In genomic region chr2:115160523-115161521, GRCh38 we compare ENCODE assay signal across 9 cellular contexts.
DNase-seq lines count a peak whose midpoint lies in the region; ATAC-seq, FAIRE-seq and TF ChIP-seq lines count a peak whose summit lies in the region.
"Had no signal": no experiment of that assay in that cellular context is flagged by ENCODE, and none has a peak within 500 bp of the region (broad histone marks: within the 10 kb centered on the region; RNA-seq: fewer than 3 reads in every experiment).

No MANE protein-coding gene starts in this region.

- H3K4me2 ChIP-seq in A549 = peak overlapping the region; percentile 23; the same call in 1 of the 3 replicates

- H3K27ac Mint-ChIP-seq in activated naive CD8-positive, alpha-beta T cell treated with anti-CD3 and anti-CD28 coated beads for 36 hours = no peak overlapping the region
- H3K27ac Mint-ChIP-seq in mesothelial cell of epicardium = peak overlapping the region; percentile 69
- H3K27ac Mint-ChIP-seq: dendritic cell treated with granulocyte-macrophage colony-stimulating factor and Interleukin-4, amounts not matched to agents 40 ng/mL and 50 ng/mL, for 4 days had no signal

- H3K9me3 ChIP-seq in A549 = no peaks in the 10 kb centered on the region
- no peaks in the 10 kb centered on the region for H3K9me3 ChIP-seq in A673 (ENCODE audit: low read depth, low read length, poor library complexity, severe bottlenecking)

- no peak for DNase-seq in A549 (ENCODE audit: low read depth in 1 of 2, low spot score in 1 of 2)
- peak; percentile 51 for DNase-seq in KBM-7
- DNase-seq in activated naive CD8-positive, alpha-beta T cell treated with anti-CD3 and anti-CD28 coated beads for 36 hours = no peak
- DNase-seq in mesothelial cell of epicardium (ENCODE audit: low spot score in 2 of 2, unreplicated experiment in 2 of 2) = peak; percentile 57 to 76
- no peak for DNase-seq in SW480 (ENCODE audit: low spot score)
- DNase-seq in GM19240 (ENCODE audit: insufficient read length, low spot score) = no peak
- DNase-seq in A673 (ENCODE audit: low spot score) = no peak

- no peak for TF ChIP-seq POLR2A in A549 (IDR thresholded peaks at IDR 0.05; ENCODE audit: low read length)

- H3K27me3 Mint-ChIP-seq in activated naive CD8-positive, alpha-beta T cell treated with anti-CD3 and anti-CD28 coated beads for 36 hours = peaks cover 33% of the 10 kb centered on the region
- peaks cover 35% of the 10 kb centered on the region for H3K27me3 Mint-ChIP-seq in mesothelial cell of epicardium (ENCODE audit: low read depth)

- in situ Hi-C loops in KBM-7 (cut with MboI; ENCODE audit: low pct_unique_long_range_greater_than_20kb, low sequenced_read_pairs) = no loop called here

- peaks cover 40% of the 10 kb centered on the region for H3K27me3 ChIP-seq in A673 (replicated peaks; ENCODE audit: insufficient read depth, low read depth, low read length, poor library complexity)

- POLR2A ChIA-PET in A549 (lab: Yijun Ruan, JAX) = no interaction called here
- POLR2A ChIA-PET in A673 (lab: Charles Lee; ENCODE audit: low non-redundant PET) = no interaction called here

- no peak for TF ChIP-seq EP300 in A549 (IDR thresholded peaks at IDR 0.05)

- TF ChIP-seq CTCF in A549 (IDR thresholded peaks at IDR 0.05) = no peak
- no peak for TF ChIP-seq CTCF in mesothelial cell of epicardium (IDR thresholded peaks at IDR 0.05; ENCODE audit: unreplicated experiment)
- no peak for TF ChIP-seq CTCF in A673 (conservative IDR thresholded peaks at IDR 0.05; ENCODE audit: low read depth, low read length)

- TF ChIP-seq RAD21 in A549 (conservative IDR thresholded peaks at IDR 0.05 in 1 of 2, IDR thresholded peaks at IDR 0.05 in 1 of 2) = no peak

- H3K36me3 ChIP-seq in A673 (ENCODE audit: insufficient read depth, low read length, poor library complexity, severe bottlenecking) = no peaks in the 10 kb centered on the region

- ATAC-seq in A549 = no peak
- ATAC-seq in GM19023 (IDR thresholded peaks at IDR 0.05; ENCODE audit: unreplicated experiment) = no peak

- 50% methylated on average over 25 of the region's 62 CpGs for WGBS in A549 (ENCODE audit: missing lambda C conversion rate)

- H3K4me1 Mint-ChIP-seq in activated naive CD8-positive, alpha-beta T cell treated with anti-CD3 and anti-CD28 coated beads for 36 hours = peaks cover 3% of the 10 kb centered on the region
- peaks cover 41% of the 10 kb centered on the region for H3K4me1 Mint-ChIP-seq in mesothelial cell of epicardium

- no peak overlapping the region for H3K27ac ChIP-seq in A549
- H3K27ac ChIP-seq in A673 (ENCODE audit: low read depth, low read length, poor library complexity, severe bottlenecking) = no peak overlapping the region

- H3K9me3 Mint-ChIP-seq in activated naive CD8-positive, alpha-beta T cell treated with anti-CD3 and anti-CD28 coated beads for 36 hours = peaks cover 3% of the 10 kb centered on the region
- no peaks in the 10 kb centered on the region for H3K9me3 Mint-ChIP-seq in mesothelial cell of epicardium
- H3K9me3 Mint-ChIP-seq: dendritic cell treated with granulocyte-macrophage colony-stimulating factor and Interleukin-4, amounts not matched to agents 40 ng/mL and 50 ng/mL, for 4 days had no signal

- CTCF ChIA-PET in A549 (lab: Yijun Ruan, JAX) (no interaction called here), A673 (lab: Charles Lee) (no interaction called here)

- no TSS peak for BruUV-seq in A673 (replicated peaks; lab: Mats Ljungman, UMichigan)

- intact Hi-C loops in A673 (cut with micrococcal nuclease; ENCODE audit: unreplicated experiment) = no loop called here

- FAIRE-seq in A549 (lab: Jason Lieb, UNC) = no peak

- peak overlapping the region; percentile 42 for H3K4me3 Mint-ChIP-seq in activated naive CD8-positive, alpha-beta T cell treated with anti-CD3 and anti-CD28 coated beads for 36 hours
- peak overlapping the region; percentile 83 for H3K4me3 Mint-ChIP-seq in mesothelial cell of epicardium
- H3K4me3 Mint-ChIP-seq: dendritic cell treated with granulocyte-macrophage colony-stimulating factor and Interleukin-4, amounts not matched to agents 40 ng/mL and 50 ng/mL, for 4 days had no signal

- no peak overlapping the region; the same call in 2 of the 3 replicates for H3K4me3 ChIP-seq in A549
- no peak overlapping the region for H3K4me3 ChIP-seq in A673 (ENCODE audit: low read depth, low read length, poor library complexity, severe bottlenecking)

- peaks cover 4% of the 10 kb centered on the region for H3K36me3 Mint-ChIP-seq in activated naive CD8-positive, alpha-beta T cell treated with anti-CD3 and anti-CD28 coated beads for 36 hours
- H3K36me3 Mint-ChIP-seq in mesothelial cell of epicardium = no peaks in the 10 kb centered on the region

- H3K4me1 ChIP-seq in A549 (no peaks in the 10 kb centered on the region), A673 (ENCODE audit: insufficient read depth, low read length, poor library complexity, severe bottlenecking) (no peaks in the 10 kb centered on the region)

TF ChIP-seq in A549, 52 proteins besides CTCF, POLR2A, EP300 and RAD21:
- TF ChIP-seq MAZ (IDR thresholded peaks at IDR 0.05; ENCODE audit: borderline replicate concordance, low read depth, low read length) (no peak), CEBPB (IDR thresholded peaks at IDR 0.05) (no peak), SREBF2 (IDR thresholded peaks at IDR 0.05) (no peak)
TF ChIP-seq in A549: peak in this region for 0.

Comparison
In these comparisons a context has a peak if more than half of its experiments do, and no peak if none do; other contexts are left out.
1. DNase-seq: peak in KBM-7 (single experiment) and mesothelial cell of epicardium (2 of 2); none in A549 (0 of 2), activated naive CD8-positive, alpha-beta T cell treated with anti-CD3 and anti-CD28 coated beads for 36 hours (single experiment), SW480 (single experiment), GM19240 (single experiment) and A673 (single experiment).